Comparison of ENCODE assay signal across 16 cellular contexts in genomic region chr3:44120721-44121582, GRCh38.
DNase-seq lines count a peak whose midpoint lies in the region; ATAC-seq lines count a peak whose summit lies in the region.
"Had no signal": no experiment of that assay in that cellular context is flagged by ENCODE, and none has a peak within 500 bp of the region (broad histone marks: within the 10 kb centered on the region; RNA-seq: fewer than 3 reads in every experiment).

No MANE protein-coding gene starts in this region.

- no peaks in the 10 kb centered on the region for H3K9me3 Mint-ChIP-seq in stimulated activated memory B cell treated with anti-CD40 and anti-IgM and Interleukin-4, amounts not matched to agents 10 μg/mL and 1 μg/mL and 100 μg/mL, for 72 hours
- no peaks in the 10 kb centered on the region for H3K9me3 Mint-ChIP-seq in activated naive CD4-positive, alpha-beta T cell treated with anti-CD3 and anti-CD28 coated beads, Interleukin-2, amount 10 ng/mL, durations not matched to agents 7 days and 5 days
- H3K9me3 Mint-ChIP-seq: activated B cell treated with CpG ODN at 0.5 μM for 24 hours; activated T-helper 1 cell treated with anti-CD3 and anti-CD28 coated beads, Interleukin-12 subunit alpha, Interleukin-12 subunit beta, Interleukin-2, Interleukin-4 antibody, amounts not matched to agents 30 ng/mL and 10 ng/mL and 1 ng/mL, durations not matched to agents 14 hours and 24 hours and 36 hours; naive thymus-derived CD4-positive, alpha-beta T cell had no signal

- no peak overlapping the region for H3K4me3 Mint-ChIP-seq in stimulated activated memory B cell treated with anti-CD40 and anti-IgM and Interleukin-4, amounts not matched to agents 10 μg/mL and 1 μg/mL and 100 μg/mL, for 72 hours
- no peak overlapping the region for H3K4me3 Mint-ChIP-seq in activated naive CD4-positive, alpha-beta T cell treated with anti-CD3 and anti-CD28 coated beads, Interleukin-2, amount 10 ng/mL, durations not matched to agents 7 days and 5 days
- H3K4me3 Mint-ChIP-seq: activated B cell treated with CpG ODN at 0.5 μM for 24 hours; activated T-helper 1 cell treated with anti-CD3 and anti-CD28 coated beads, Interleukin-12 subunit alpha, Interleukin-12 subunit beta, Interleukin-2, Interleukin-4 antibody, amounts not matched to agents 30 ng/mL and 10 ng/mL and 1 ng/mL, durations not matched to agents 14 hours and 24 hours and 36 hours; naive thymus-derived CD4-positive, alpha-beta T cell had no signal

- no peaks in the 10 kb centered on the region for H3K4me1 Mint-ChIP-seq in stimulated activated memory B cell treated with anti-CD40 and anti-IgM and Interleukin-4, amounts not matched to agents 10 μg/mL and 1 μg/mL and 100 μg/mL, for 72 hours
- no peaks in the 10 kb centered on the region for H3K4me1 Mint-ChIP-seq in activated naive CD4-positive, alpha-beta T cell treated with anti-CD3 and anti-CD28 coated beads, Interleukin-2, amount 10 ng/mL, durations not matched to agents 7 days and 5 days
- H3K4me1 Mint-ChIP-seq: activated B cell treated with CpG ODN at 0.5 μM for 24 hours; naive thymus-derived CD4-positive, alpha-beta T cell had no signal

- no peaks in the 10 kb centered on the region for H3K36me3 Mint-ChIP-seq in stimulated activated memory B cell treated with anti-CD40 and anti-IgM and Interleukin-4, amounts not matched to agents 10 μg/mL and 1 μg/mL and 100 μg/mL, for 72 hours
- H3K36me3 Mint-ChIP-seq in activated naive CD4-positive, alpha-beta T cell treated with anti-CD3 and anti-CD28 coated beads, Interleukin-2, amount 10 ng/mL, durations not matched to agents 7 days and 5 days: no peaks in the 10 kb centered on the region
- H3K36me3 Mint-ChIP-seq: naive thymus-derived CD4-positive, alpha-beta T cell had no signal

- CTCF ChIA-PET in activated naive CD4-positive, alpha-beta T cell treated with anti-CD3 and anti-CD28 coated beads, Interleukin-2, amount 10 ng/mL, durations not matched to agents 7 days and 5 days (lab: Charles Lee): no interaction called here

- intact Hi-C loops in Right ventricle myocardium inferior (cut with DNase I) (no loop called here), cardiac septum (cut with DNase I) (no loop called here)

- DNase-seq in Right ventricle myocardium inferior (ENCODE audit: missing footprints): no peak
- no peak for DNase-seq in cardiac septum (ENCODE audit: low spot score)
- peak; percentile 52 for DNase-seq in epidermal melanocyte (ENCODE audit: insufficient read length, low spot score)
- DNase-seq in kidney tubule cell (ENCODE audit: low spot score): peak; percentile 64
- no peak for DNase-seq in germinal center (ENCODE audit: low spot score)
- DNase-seq in NCI-H69 (lab: John Stamatoyannopoulos, UW): no peak
- DNase-seq in activated naive CD4-positive, alpha-beta T cell treated with anti-CD3 and anti-CD28 coated beads, Interleukin-2, amount 10 ng/mL, durations not matched to agents 7 days and 5 days: no peak
- DNase-seq: activated B cell treated with CpG ODN at 0.5 μM for 24 hours; effector CD4-positive, alpha-beta T cell; H7; naive thymus-derived CD4-positive, alpha-beta T cell; NCI-H1092; Peyer's patch; trophoblast cell had no signal

- no peak overlapping the region for H3K27ac Mint-ChIP-seq in stimulated activated memory B cell treated with anti-CD40 and anti-IgM and Interleukin-4, amounts not matched to agents 10 μg/mL and 1 μg/mL and 100 μg/mL, for 72 hours
- H3K27ac Mint-ChIP-seq in activated naive CD4-positive, alpha-beta T cell treated with anti-CD3 and anti-CD28 coated beads, Interleukin-2, amount 10 ng/mL, durations not matched to agents 7 days and 5 days: no peak overlapping the region
- H3K27ac Mint-ChIP-seq: activated B cell treated with CpG ODN at 0.5 μM for 24 hours; activated T-helper 1 cell treated with anti-CD3 and anti-CD28 coated beads, Interleukin-12 subunit alpha, Interleukin-12 subunit beta, Interleukin-2, Interleukin-4 antibody, amounts not matched to agents 30 ng/mL and 10 ng/mL and 1 ng/mL, durations not matched to agents 14 hours and 24 hours and 36 hours; naive thymus-derived CD4-positive, alpha-beta T cell had no signal

- peak; percentile 81 for ATAC-seq in Right ventricle myocardium inferior
- ATAC-seq in stimulated activated memory B cell treated with anti-CD40 and anti-IgM and Interleukin-4, amounts not matched to agents 10 μg/mL and 1 μg/mL and 100 μg/mL, for 72 hours: no peak
- ATAC-seq: naive thymus-derived CD4-positive, alpha-beta T cell had no signal

- H3K27me3 Mint-ChIP-seq in stimulated activated memory B cell treated with anti-CD40 and anti-IgM and Interleukin-4, amounts not matched to agents 10 μg/mL and 1 μg/mL and 100 μg/mL, for 72 hours: no peaks in the 10 kb centered on the region
- peaks cover 30% of the 10 kb centered on the region for H3K27me3 Mint-ChIP-seq in activated naive CD4-positive, alpha-beta T cell treated with anti-CD3 and anti-CD28 coated beads, Interleukin-2, amount 10 ng/mL, durations not matched to agents 7 days and 5 days

Comparison
In these comparisons a context has a peak if more than half of its experiments do, and no peak if none do; other contexts are left out.
1. DNase-seq: peak in epidermal melanocyte (single experiment) and kidney tubule cell (single experiment); none in Right ventricle myocardium inferior (single experiment), cardiac septum (single experiment), germinal center (single experiment), NCI-H69 (single experiment) and activated naive CD4-positive, alpha-beta T cell treated with anti-CD3 and anti-CD28 coated beads, Interleukin-2, amount 10 ng/mL, durations not matched to agents 7 days and 5 days (single experiment).